In genomic region chr2:79977782-79978181, GRCh38 we compare ENCODE assay signal across 29 cellular contexts.
A peak's percentile ranks its signal among the peaks of the same experiment; 100 is the strongest.
DNase-seq lines count a peak whose midpoint lies in the region; ATAC-seq, FAIRE-seq and TF ChIP-seq lines count a peak whose summit lies in the region.
"Had no signal": no experiment of that assay in that cellular context is flagged by ENCODE, and none has a peak within 500 bp of the region (broad histone marks: within the 10 kb centered on the region; RNA-seq: fewer than 3 reads in every experiment).

No MANE protein-coding gene starts in this region.

- H3K4me1 Mint-ChIP-seq in chondrocyte (ENCODE audit: low read depth) = no peaks in the 10 kb centered on the region
- H3K4me1 Mint-ChIP-seq: B cell had no signal

- TF ChIP-seq POLR2A in GM12891 (IDR thresholded peaks at IDR 0.05; ENCODE audit: low read depth, low read length) = no peak

- no peaks in the 10 kb centered on the region for H3K36me3 Mint-ChIP-seq in chondrocyte (ENCODE audit: low read depth)
- H3K36me3 Mint-ChIP-seq: CD8-positive, alpha-beta T cell had no signal

- 0 out of 2 replicates have a peak overlapping the region, but pooled peaks have one; percentile 25 for H3K27ac ChIP-seq in HUES6 (ENCODE audit: low read depth, low read length)
- H3K27ac ChIP-seq: C4-2B, Peyer's patch had no signal

- no peak for ATAC-seq in HG02840 (IDR thresholded peaks at IDR 0.05; ENCODE audit: low FRiP score, unreplicated experiment)
- ATAC-seq: CD8-positive, alpha-beta T cell; GM12878 had no signal

- H3K36me3 ChIP-seq in HUES6 (ENCODE audit: control insufficient read depth, insufficient read depth, low read length) = no peaks in the 10 kb centered on the region
- H3K36me3 ChIP-seq: HAP-1, Peyer's patch had no signal

- H3K27me3 Mint-ChIP-seq in chondrocyte (ENCODE audit: low read depth) = peaks cover 9% of the 10 kb centered on the region
- H3K27me3 Mint-ChIP-seq: B cell had no signal

- no peak overlapping the region for H3K4me3 ChIP-seq in HUES6 (ENCODE audit: low read depth, low read length)
- H3K4me3 ChIP-seq: GM12878, HAP-1, Peyer's patch had no signal

- H3K4me3 Mint-ChIP-seq in chondrocyte (ENCODE audit: unreplicated experiment) = no peak overlapping the region
- H3K4me3 Mint-ChIP-seq: B cell; CD8-positive, alpha-beta T cell; HFFc6 had no signal

- peaks cover 47% of the 10 kb centered on the region for H3K4me1 ChIP-seq in HUES6 (ENCODE audit: control insufficient read depth, insufficient read depth, low read length)
- H3K4me1 ChIP-seq: Caco-2, HAP-1, Peyer's patch had no signal

- FAIRE-seq in GM12891 (lab: Jason Lieb, UNC) = no peak
- FAIRE-seq: A204.1, GM12878 had no signal

- H3K9me3 Mint-ChIP-seq in chondrocyte (ENCODE audit: low read depth) = no peaks in the 10 kb centered on the region
- H3K9me3 Mint-ChIP-seq: HFFc6 had no signal

- DNase-seq in Ammon's horn (ENCODE audit: low spot score) (peak; percentile 24), chondrocyte (ENCODE audit: low spot score) (no peak), iris pigment epithelial cell (ENCODE audit: low read depth) (peak; percentile 17), glomerular visceral epithelial cell (ENCODE audit: extremely low spot score) (no peak), NAMALWA (ENCODE audit: low spot score) (no peak), GM12891 (ENCODE audit: insufficient read length, low spot score) (no peak)
- DNase-seq: Caco-2; CD8-positive, alpha-beta T cell; DMS79; EL; GDM1; HFFc6; Karpas-422; NCI-H1105; NCI-H1436 treated with DMSO at 0.1 percent for 48 hours; NCI-H2029 treated with DMSO at 0.1 percent for 48 hours; NCI-H69; OCI-M1; Peyer's patch; SHP77 treated with DMSO at 0.1 percent for 48 hours; SW 1271; T-helper 2 cell had no signal

- TF ChIP-seq CTCF in chondrocyte (IDR thresholded peaks at IDR 0.05) = no peak

- H3K9ac ChIP-seq in HUES6 (ENCODE audit: low read length) = no peak overlapping the region

- peak overlapping the region; percentile 34 for H3K27ac Mint-ChIP-seq in chondrocyte (ENCODE audit: unreplicated experiment)
- H3K27ac Mint-ChIP-seq: B cell; CD8-positive, alpha-beta T cell; HFFc6 had no signal

- H3K27me3 ChIP-seq in HUES6 (ENCODE audit: control insufficient read depth, insufficient read depth, low read length) = no peaks in the 10 kb centered on the region
- H3K27me3 ChIP-seq: Peyer's patch had no signal

- H3K9me3 ChIP-seq in HUES6 (ENCODE audit: control insufficient read depth, insufficient read depth, low read depth, low read length) = no peaks in the 10 kb centered on the region
- H3K9me3 ChIP-seq: Caco-2, HAP-1, Peyer's patch had no signal

TF ChIP-seq in GM12891, 5 proteins besides CTCF, POLR2A, EP300 and RAD21:
- TF ChIP-seq POLR2AphosphoS5 (IDR thresholded peaks at IDR 0.05; ENCODE audit: low read depth, low read length) (no peak), POU2F2 (IDR thresholded peaks at IDR 0.05; ENCODE audit: low read depth, low read length) (no peak), SPI1 (IDR thresholded peaks at IDR 0.05; ENCODE audit: low read depth, low read length) (no peak), TAF1 (IDR thresholded peaks at IDR 0.05; ENCODE audit: low read depth, low read length) (no peak), PAX5 (IDR thresholded peaks at IDR 0.05; ENCODE audit: insufficient read depth, low read length, severe bottlenecking) (no peak)

Comparison
In these comparisons a context has a peak if more than half of its experiments do, and no peak if none do; other contexts are left out.
1. DNase-seq: peak in Ammon's horn (single experiment) and iris pigment epithelial cell (single experiment); none in chondrocyte (single experiment), glomerular visceral epithelial cell (single experiment), NAMALWA (single experiment) and GM12891 (single experiment).